In the genomic region with DNA sequence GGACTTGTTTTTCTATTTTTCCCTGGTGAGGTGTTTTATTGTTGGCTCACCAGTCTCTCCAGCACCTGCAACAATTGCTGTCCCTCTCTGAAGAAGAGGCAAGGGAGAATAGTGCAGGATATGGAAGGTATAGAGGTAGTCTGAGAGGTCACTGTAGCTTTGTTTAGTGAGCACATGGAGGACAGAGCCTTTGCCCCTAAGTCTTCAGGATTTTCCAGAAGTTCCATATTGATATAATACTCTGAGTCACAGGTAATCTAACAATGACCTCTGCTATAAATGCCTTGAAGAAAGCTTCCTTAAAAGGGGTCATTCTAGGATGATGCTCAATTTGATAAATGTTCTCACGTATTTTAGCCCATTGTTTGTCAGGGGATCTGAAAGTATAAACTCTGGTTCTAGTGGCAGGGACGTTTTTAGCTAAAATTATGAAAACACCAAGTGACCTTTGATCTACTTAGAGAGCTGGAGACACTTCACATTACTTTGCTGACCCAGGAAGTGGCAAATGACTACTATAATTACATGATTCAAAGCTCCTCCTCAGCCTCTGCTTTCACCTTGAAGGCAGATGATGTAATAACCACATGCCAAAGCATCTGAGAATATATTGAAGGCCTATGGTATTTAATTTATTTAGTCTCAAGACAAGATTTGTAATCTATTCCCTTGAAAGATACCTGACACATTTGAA, we compare ENCODE assay signal across 18 cellular contexts.
A peak's percentile ranks its signal among the peaks of the same experiment; 100 is the strongest.
DNase-seq lines count a peak whose midpoint lies in the region; ATAC-seq lines count a peak whose summit lies in the region.
"Had no signal": no experiment of that assay in that cellular context is flagged by ENCODE, and none has a peak within 500 bp of the region (broad histone marks: within the 10 kb centered on the region; RNA-seq: fewer than 3 reads in every experiment).

No MANE protein-coding gene starts in this region.

- H3K27ac ChIP-seq in epithelial cell of prostate = no peak overlapping the region
- H3K27ac ChIP-seq: SK-N-MC, upper lobe of left lung had no signal

- peak; percentile 61 for DNase-seq in Daoy (ENCODE audit: low read depth)
- peak; percentile 53 for DNase-seq in HCEC 1CT
- DNase-seq in OCI-M1 (lab: John Stamatoyannopoulos, UW) = peak; percentile 47
- DNase-seq in epithelial cell of prostate (ENCODE audit: low read depth, low spot score) = peak; percentile 2
- no peak for DNase-seq in stimulated activated CD4-positive, alpha-beta T cell treated with anti-CD3 and anti-CD28 coated beads, Interleukin-12 subunit alpha, Interleukin-12 subunit beta, amount 100 ng/mL, for 4 hours
- no peak for DNase-seq in NCI-H1436 treated with DMSO at 0.1 percent for 48 hours (lab: John Stamatoyannopoulos, UW)
- no peak for DNase-seq in effector CD4-positive, alpha-beta T cell
- DNase-seq: activated CD8-positive, alpha-beta memory T cell treated with anti-CD3 and anti-CD28 coated beads, Interleukin-2, amount 10 ng/mL, durations not matched to agents 7 days and 5 days; activated naive CD4-positive, alpha-beta T cell treated with Interleukin-2 at 50 U/mL for 16 hours; left cardiac atrium; naive thymus-derived CD4-positive, alpha-beta T cell; NCI-H1417; NCI-H774; stimulated activated CD4-positive, alpha-beta T cell treated with anti-CD3 and anti-CD28 coated beads, Interleukin-4, amount 100 ng/mL, for 4 hours; upper lobe of left lung had no signal

- no peak for ATAC-seq in GM18498 (IDR thresholded peaks at IDR 0.05; ENCODE audit: unreplicated experiment)
- ATAC-seq: activated CD8-positive, alpha-beta memory T cell treated with anti-CD3 and anti-CD28 coated beads, Interleukin-2, amount 10 ng/mL, durations not matched to agents 7 days and 5 days; left cardiac atrium; naive thymus-derived CD4-positive, alpha-beta T cell; stimulated activated memory B cell treated with anti-CD40 and anti-IgM and Interleukin-4, amounts not matched to agents 10 μg/mL and 1 μg/mL and 100 μg/mL, for 72 hours had no signal

Comparison
In these comparisons a context has a peak if more than half of its experiments do, and no peak if none do; other contexts are left out.
1. DNase-seq: peak in Daoy (single experiment), HCEC 1CT (single experiment), OCI-M1 (single experiment) and epithelial cell of prostate (single experiment); none in stimulated activated CD4-positive, alpha-beta T cell treated with anti-CD3 and anti-CD28 coated beads, Interleukin-12 subunit alpha, Interleukin-12 subunit beta, amount 100 ng/mL, for 4 hours (single experiment), NCI-H1436 treated with DMSO at 0.1 percent for 48 hours (single experiment) and effector CD4-positive, alpha-beta T cell (single experiment).